ENCODE assay signal across 24 cellular contexts in the genomic region with DNA sequence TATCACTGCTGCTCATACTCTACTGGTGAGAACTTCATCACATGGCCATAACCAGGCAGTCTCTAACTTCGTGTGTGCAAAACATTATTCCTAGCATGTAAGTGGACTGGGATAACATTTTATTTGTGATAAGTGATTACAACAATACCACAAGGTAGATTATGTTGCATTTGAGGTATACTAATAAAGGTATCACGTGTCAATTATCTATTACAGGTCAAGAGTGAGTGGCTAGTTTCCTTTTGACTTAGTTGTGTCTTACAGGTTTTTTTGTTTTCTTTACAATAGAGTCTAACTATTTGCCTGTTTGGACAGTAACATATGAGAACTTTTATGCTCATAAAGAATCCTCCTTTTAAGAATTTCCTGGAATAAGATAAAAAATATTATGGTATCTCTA.
A peak's percentile ranks its signal among the peaks of the same experiment; 100 is the strongest.
DNase-seq lines count a peak whose midpoint lies in the region; ATAC-seq, FAIRE-seq and TF ChIP-seq lines count a peak whose summit lies in the region.
"Had no signal": no experiment of that assay in that cellular context is flagged by ENCODE, and none has a peak within 500 bp of the region (broad histone marks: within the 10 kb centered on the region; RNA-seq: fewer than 3 reads in every experiment).

No MANE protein-coding gene starts in this region.

- H3K9me3 ChIP-seq in GM12878 (replicated peaks; ENCODE audit: control insufficient read depth, insufficient read depth, low read length) (no peaks in the 10 kb centered on the region; the same call in 2 of the 3 replicates), suprapubic skin (no peaks in the 10 kb centered on the region), neural progenitor cell (ENCODE audit: low read depth) (no peaks in the 10 kb centered on the region)
- H3K9me3 ChIP-seq: tibial nerve had no signal

- no peak overlapping the region for H3K27ac Mint-ChIP-seq in neural progenitor cell
- H3K27ac Mint-ChIP-seq: activated naive CD4-positive, alpha-beta T cell treated with anti-CD3 and anti-CD28 coated beads, Interleukin-2, amount 50 U/mL, for 72 hours; activated T-cell treated with anti-CD3 and anti-CD28 coated beads, Interleukin-2, amount 50 U/mL, for 72 hours; CD4-positive, alpha-beta memory T cell; T-cell had no signal

- RAD21 ChIA-PET in GM12878 (lab: Charles Lee; ENCODE audit: unreplicated experiment) = interaction anchor here (1.5 kb wide), 1 partner anchor 28 kb away, joined by 3 read pairs; no protein-coding TSS in a partner anchor

- no peaks in the 10 kb centered on the region for H3K79me2 ChIP-seq in GM12878 (ENCODE audit: control insufficient read depth, insufficient read depth, low read length)
- H3K79me2 ChIP-seq in neural progenitor cell (ENCODE audit: low read depth) = no peaks in the 10 kb centered on the region

- H3K4me1 Mint-ChIP-seq in neural progenitor cell = peaks cover 22% of the 10 kb centered on the region
- H3K4me1 Mint-ChIP-seq: CD4-positive, alpha-beta memory T cell; T-cell had no signal

- no peaks in the 10 kb centered on the region for H3K36me3 Mint-ChIP-seq in neural progenitor cell
- H3K36me3 Mint-ChIP-seq: activated naive CD4-positive, alpha-beta T cell treated with anti-CD3 and anti-CD28 coated beads, Interleukin-2, amount 50 U/mL, for 72 hours; CD4-positive, alpha-beta memory T cell; T-cell had no signal

- no peak for TF ChIP-seq CTCF in GM12878 (IDR thresholded peaks at IDR 0.05 in 2 of 3, conservative IDR thresholded peaks at IDR 0.05 in 1 of 3; ENCODE audit: control insufficient read depth in 2 of 3, extremely low read depth in 1 of 3, insufficient read depth in 1 of 3, low read depth in 3 of 3, low read length in 3 of 3)
- TF ChIP-seq CTCF in suprapubic skin (IDR thresholded peaks at IDR 0.05) = no peak
- TF ChIP-seq CTCF in neural progenitor cell (IDR thresholded peaks at IDR 0.05) = no peak

- H4K20me1 ChIP-seq in GM12878 (ENCODE audit: control insufficient read depth, insufficient read depth) = no peaks in the 10 kb centered on the region
- H4K20me1 ChIP-seq in neural progenitor cell (ENCODE audit: low read depth) = no peaks in the 10 kb centered on the region

- peak overlapping the region; percentile 72 for H3K27ac ChIP-seq in GM12878 (ENCODE audit: control insufficient read depth, insufficient read depth)
- peak overlapping the region; percentile 4 for H3K27ac ChIP-seq in suprapubic skin
- no peak overlapping the region for H3K27ac ChIP-seq in neural progenitor cell
- H3K27ac ChIP-seq: tibial nerve had no signal

- WGBS in GM12878 (ENCODE audit: insufficient coverage, insufficient replicate concordance, low lambda C conversion rate, missing lambda C conversion rate) = 19% methylated on average over 2 of the region's 2 CpGs
- WGBS in suprapubic skin = 69% methylated on average over 2 of the region's 2 CpGs

- no peak overlapping the region for H3K9ac ChIP-seq in GM12878 (ENCODE audit: control insufficient read depth, insufficient read depth, low read length)
- H3K9ac ChIP-seq in neural progenitor cell = no peak overlapping the region

- in situ Hi-C loops in GM12878 (cut with MboI) = no loop called here

- SMC1A ChIA-PET in GM12878 (lab: Charles Lee; ENCODE audit: uncharacterized antibody, unreplicated experiment) = interaction anchor here (1.0 to 1.4 kb wide), 3 partner anchors 23 to 36 kb away, joined by 3 read pairs; no protein-coding TSS in a partner anchor

- CTCF ChIA-PET in GM12878 (lab: Yijun Ruan, JAX) = interaction anchor here (0.9 to 1.3 kb wide), 2 partner anchors 11 to 20 kb away, joined by 3 to 5 read pairs; no protein-coding TSS in a partner anchor

- DNase-seq in GM12878 (ENCODE audit: low read depth, low spot score) (no peak), suprapubic skin (ENCODE audit: low spot score in 2 of 2) (no peak), neural progenitor cell (ENCODE audit: low spot score) (no peak), NCI-H1436 treated with DMSO at 0.1 percent for 48 hours (lab: John Stamatoyannopoulos, UW) (no peak), NCI-H345 treated with DMSO at 0.1 percent for 48 hours (lab: John Stamatoyannopoulos, UW; ENCODE audit: unreplicated experiment) (no peak)
- DNase-seq: activated T-cell treated with anti-CD3 and anti-CD28 coated beads, Interleukin-2, amount 50 U/mL, for 72 hours; CD4-positive, alpha-beta memory T cell; cerebellar nuclear complex; effector memory CD4-positive, alpha-beta T cell; GF-D8; left cardiac atrium; midbrain; NCI-H1417; NCI-H2171; SIG-M5; stimulated activated naive CD4-positive, alpha-beta T cell treated with Interleukin-2 at 50 U/mL for 16 hours; T-cell had no signal

- H2AFZ ChIP-seq in GM12878 (ENCODE audit: control insufficient read depth, low read depth, low read length) (peak overlapping the region; percentile 11; the same call in 1 of the 2 replicates), neural progenitor cell (replicated peaks) (no peak overlapping the region)

- H3K4me3 Mint-ChIP-seq in neural progenitor cell = no peak overlapping the region
- H3K4me3 Mint-ChIP-seq: activated T-cell treated with anti-CD3 and anti-CD28 coated beads, Interleukin-2, amount 50 U/mL, for 72 hours; CD4-positive, alpha-beta memory T cell; nephron; T-cell had no signal

- H3K4me3 ChIP-seq in GM12878 (no peak overlapping the region), suprapubic skin (no peak overlapping the region), neural progenitor cell (no peak overlapping the region)
- H3K4me3 ChIP-seq: tibial nerve had no signal

- no peak for TF ChIP-seq RAD21 in GM12878 (IDR thresholded peaks at IDR 0.05; ENCODE audit: insufficient read depth, low read depth, low read length)

- POLR2A ChIA-PET in GM12878 (lab: Charles Lee) = no interaction called here

- H3K27me3 Mint-ChIP-seq in neural progenitor cell (ENCODE audit: insufficient read depth, low read depth) = peaks cover 2% of the 10 kb centered on the region
- H3K27me3 Mint-ChIP-seq: CD4-positive, alpha-beta memory T cell; progenitor cell of endocrine pancreas; T-cell had no signal

- TF ChIP-seq POLR2A in GM12878 (IDR thresholded peaks at IDR 0.05; ENCODE audit: low read depth, low read length) (no peak), suprapubic skin (IDR thresholded peaks at IDR 0.05) (no peak)

- H3K4me2 ChIP-seq in GM12878 (ENCODE audit: control insufficient read depth, insufficient read depth) (peak overlapping the region; percentile 56; the same call in 1 of the 2 replicates), neural progenitor cell (no peak overlapping the region)

- H3K36me3 ChIP-seq in GM12878 (ENCODE audit: control insufficient read depth in 2 of 2, insufficient read depth in 2 of 2, low read length in 1 of 2) (no peaks in the 10 kb centered on the region), suprapubic skin (no peaks in the 10 kb centered on the region), neural progenitor cell (no peaks in the 10 kb centered on the region)
- H3K36me3 ChIP-seq: tibial nerve had no signal

- no peaks in the 10 kb centered on the region for H3F3A ChIP-seq in neural progenitor cell (ENCODE audit: low read depth)

- no TSS peak for BruUV-seq in GM12878 (replicated peaks; lab: Mats Ljungman, UMichigan)

- no peak for FAIRE-seq in GM12878 (lab: Jason Lieb, UNC)
- FAIRE-seq: TTC549 had no signal

- H3K9me3 Mint-ChIP-seq in neural progenitor cell = no peaks in the 10 kb centered on the region
- H3K9me3 Mint-ChIP-seq: nephron had no signal

- intact Hi-C loops in GM12878 (cut with micrococcal nuclease; ENCODE audit: unreplicated experiment) = loop anchor here (5.0 to 10.0 kb wide), 2 partner anchors 37 to 265 kb away; partner anchors contain the start of gene DSG2

- no peaks in the 10 kb centered on the region for H3K27me3 ChIP-seq in GM12878 (replicated peaks in 1 of 2; ENCODE audit: control insufficient read depth in 2 of 2, insufficient read depth in 2 of 2, low read length in 1 of 2)
- no peaks in the 10 kb centered on the region for H3K27me3 ChIP-seq in suprapubic skin
- no peaks in the 10 kb centered on the region for H3K27me3 ChIP-seq in neural progenitor cell
- H3K27me3 ChIP-seq: tibial nerve had no signal

- no peak for TF ChIP-seq EP300 in GM12878 (IDR thresholded peaks at IDR 0.05; ENCODE audit: borderline replicate concordance in 1 of 2, control insufficient read depth in 1 of 2, low read depth in 2 of 2, low read length in 2 of 2)
- TF ChIP-seq EP300 in suprapubic skin (IDR thresholded peaks at IDR 0.05) = no peak

- peak; percentile 31 for ATAC-seq in GM19035 (IDR thresholded peaks at IDR 0.05; ENCODE audit: unreplicated experiment)
- ATAC-seq in HG02943 (IDR thresholded peaks at IDR 0.05; ENCODE audit: low read depth, unreplicated experiment) = peak; percentile 12
- peak; percentile 62 for ATAC-seq in GM12878
- ATAC-seq: activated naive CD4-positive, alpha-beta T cell treated with anti-CD3 and anti-CD28 coated beads, Interleukin-2, amount 50 U/mL, for 72 hours; activated T-cell treated with anti-CD3 and anti-CD28 coated beads, Interleukin-2, amount 50 U/mL, for 72 hours; left cardiac atrium; T-cell had no signal

- peaks cover 24% of the 10 kb centered on the region for H3K4me1 ChIP-seq in GM12878 (ENCODE audit: control insufficient read depth, insufficient read depth, low read length)
- peaks cover 13% of the 10 kb centered on the region for H3K4me1 ChIP-seq in suprapubic skin
- H3K4me1 ChIP-seq in neural progenitor cell = peaks cover 13% of the 10 kb centered on the region

TF ChIP-seq in GM12878, 131 proteins besides CTCF, POLR2A, EP300 and RAD21 (continues in another document):
- no peak for TF ChIP-seq SMC3 (IDR thresholded peaks at IDR 0.05; ENCODE audit: borderline replicate concordance, low read length)
- TF ChIP-seq RELA (IDR thresholded peaks at IDR 0.05; ENCODE audit: borderline replicate concordance, partially characterized antibody) = no peak
- TF ChIP-seq GABPA (IDR thresholded peaks at IDR 0.05; ENCODE audit: low read depth) = no peak
- no peak for TF ChIP-seq EZH2 (IDR thresholded peaks at IDR 0.05; ENCODE audit: borderline replicate concordance, control insufficient read depth, low read depth, low read length)
- no peak for TF ChIP-seq BRCA1 (IDR thresholded peaks at IDR 0.05; ENCODE audit: low read depth, low read length)
- no peak for TF ChIP-seq MEF2B (IDR thresholded peaks at IDR 0.05; ENCODE audit: partially characterized antibody, poor library complexity, severe bottlenecking)
- no peak for TF ChIP-seq PBX3 (IDR thresholded peaks at IDR 0.05; ENCODE audit: insufficient replicate concordance, low read depth, low read length)
- 0 out of 2 replicates have a peak, but pooled peaks have one; percentile 28 for TF ChIP-seq NR2F1 (conservative IDR thresholded peaks at IDR 0.05)
- TF ChIP-seq JUNB (IDR thresholded peaks at IDR 0.05) = no peak; the same call in 1 of the 2 replicates

Comparison
In these comparisons a context has a peak if more than half of its experiments do, and no peak if none do; other contexts are left out.
1. ATAC-seq: peak in every context shown above with its lines; median percentile 62 in GM12878; 31 in GM19035; 12 in HG02943.